33 cellular contexts compared by ENCODE assay signal in genomic region chr5:166582416-166582815, GRCh38.
"Had no signal": no experiment of that assay in that cellular context is flagged by ENCODE, and none has a peak within 500 bp of the region (broad histone marks: within the 10 kb centered on the region; RNA-seq: fewer than 3 reads in every experiment).

No MANE protein-coding gene starts in this region.

- DNase-seq: activated B cell treated with CpG ODN at 0.5 μM for 24 hours; activated CD4-positive, alpha-beta memory T cell treated with anti-CD3 and anti-CD28 coated beads for 36 hours; activated CD4-positive, alpha-beta T cell treated with anti-CD3 and anti-CD28 coated beads for 4 hours; activated CD4-positive, alpha-beta T cell treated with anti-CD3 and anti-CD28 coated beads, Interleukin-2, amount 50 U/mL, for 1 hour; activated CD4-positive, CD25-positive, alpha-beta regulatory T cell treated with anti-CD3 and anti-CD28 coated beads, Interleukin-2, amount 50 U/mL, for 72 hours; activated CD8-positive, alpha-beta memory T cell treated with anti-CD3 and anti-CD28 coated beads, Interleukin-2, amount 50 U/mL, for 4 hours; activated effector memory CD4-positive, alpha-beta T cell treated with Interleukin-2 at 50 U/mL for 16 hours; activated naive CD4-positive, alpha-beta T cell treated with anti-CD3 and anti-CD28 coated beads, Interleukin-2, amount 10 ng/mL, durations not matched to agents 7 days and 5 days; activated naive CD8-positive, alpha-beta T cell treated with anti-CD3 and anti-CD28 coated beads, Interleukin-2, amount 50 U/mL, for 24 hours; activated T-cell treated with anti-CD3 and anti-CD28 coated beads, Interleukin-2, amount 50 U/mL, for 48 hours; amniotic stem cell; aorta; Karpas-422; KBM-7; MG63; NCI-H1048; NCI-H1105 treated with DMSO at 0.1 percent for 48 hours; NCI-H1436; NCI-H1694; NCI-H1930; NCI-H2081 treated with DMSO at 0.1 percent for 48 hours; NCI-H345; NCI-H524 treated with DMSO at 0.1 percent for 48 hours; PC-3; Peyer's patch; RPMI8226; SIG-M5; SW 1271; T-helper 1 cell; T-helper 2 cell; T-helper 9 cell had no signal

- H3K27ac ChIP-seq: cardiac muscle cell, Peyer's patch, VCaP had no signal

- H3K27me3 ChIP-seq: cardiac muscle cell, MG63, Peyer's patch had no signal

- H3K4me1 ChIP-seq: Peyer's patch had no signal

- H3K36me3 ChIP-seq: cardiac muscle cell, MG63, Peyer's patch had no signal

- H3K9me3 ChIP-seq: MG63, Peyer's patch had no signal

- H3K4me3 ChIP-seq: cardiac muscle cell, MG63, Peyer's patch had no signal

- ATAC-seq: activated naive CD8-positive, alpha-beta T cell treated with anti-CD3 and anti-CD28 coated beads, Interleukin-2, amount 50 U/mL, for 24 hours; PC-3 had no signal
